12 cellular contexts compared by ENCODE assay signal in the genomic region with DNA sequence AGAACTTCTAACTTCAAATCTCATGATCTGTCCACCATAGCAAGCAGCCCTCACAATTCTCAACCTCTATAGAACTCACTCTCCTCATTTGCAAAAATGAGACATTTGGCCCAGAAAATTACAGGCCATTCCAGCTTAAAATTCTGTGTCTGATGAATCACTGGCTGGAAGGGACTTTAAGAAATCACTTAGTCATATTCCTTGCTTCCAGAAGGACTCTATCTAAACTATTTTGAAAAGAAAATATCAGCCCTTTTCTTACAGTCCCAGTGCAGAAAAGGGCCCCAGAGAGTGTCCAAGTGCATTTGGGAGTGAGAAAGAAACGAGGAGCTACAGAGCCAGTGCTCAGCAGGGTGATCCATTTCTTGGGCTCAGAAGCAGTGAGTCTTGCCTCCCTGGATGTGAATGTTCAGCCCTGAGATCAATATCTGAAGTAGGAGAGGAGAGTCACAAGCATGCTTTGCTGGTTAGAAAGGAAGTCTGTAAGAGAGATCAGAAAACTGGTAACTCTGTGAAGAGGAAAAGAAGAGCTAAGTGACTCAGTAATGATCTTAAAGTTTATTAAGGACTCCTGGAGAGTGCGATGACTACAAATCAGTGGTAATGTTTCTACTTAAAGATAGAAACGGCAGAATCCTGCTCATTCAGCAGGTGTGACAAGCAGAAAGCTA.
DNase-seq lines count a peak whose midpoint lies in the region; ATAC-seq and TF ChIP-seq lines count a peak whose summit lies in the region.
"Had no signal": no experiment of that assay in that cellular context is flagged by ENCODE, and none has a peak within 500 bp of the region (broad histone marks: within the 10 kb centered on the region; RNA-seq: fewer than 3 reads in every experiment).

No MANE protein-coding gene starts in this region.

- H4K5ac ChIP-seq in H9 (ENCODE audit: insufficient read length, low read depth, low read length), result no peak overlapping the region

- peaks cover 7% of the 10 kb centered on the region for H3K23me2 ChIP-seq in H9 (ENCODE audit: insufficient read length, low read depth, low read length, poor library complexity, severe bottlenecking)

- TF ChIP-seq CTCF in HEK293 (tag by site-specific recombination; IDR thresholded peaks at IDR 0.05), result no peak
- TF ChIP-seq CTCF in choroid plexus epithelial cell (conservative IDR thresholded peaks at IDR 0.05; ENCODE audit: low read depth, low read length), result no peak
- no peak for TF ChIP-seq CTCF in stomach (IDR thresholded peaks at IDR 0.05)
- no peak for TF ChIP-seq CTCF in H9 (conservative IDR thresholded peaks at IDR 0.05)

- no peak overlapping the region for H3K27ac Mint-ChIP-seq in H9

- H3K56ac ChIP-seq in H9 (ENCODE audit: insufficient read length, low read depth, low read length), result no peak overlapping the region

- H3K79me2 ChIP-seq in H9 (ENCODE audit: insufficient read depth, low read length), result no peaks in the 10 kb centered on the region; the same call in 1 of the 2 replicates

- H3K4me2 ChIP-seq in H9 (ENCODE audit: insufficient read depth, insufficient read length, low read length), result no peak overlapping the region

- H4K8ac ChIP-seq in H9 (replicated peaks; ENCODE audit: insufficient read length, low read depth, low read length), result no peak overlapping the region

- H3K4me3 Mint-ChIP-seq in H9, result no peak overlapping the region

- H2BK12ac ChIP-seq in H9 (ENCODE audit: insufficient read length, low read depth, low read length), result no peak overlapping the region

- no peaks in the 10 kb centered on the region; a peak in 1 of 7 replicates for H3K36me3 Mint-ChIP-seq in H9 (ENCODE audit: insufficient read depth in 1 of 3, low read depth in 3 of 3)

- H3K27ac ChIP-seq in HEK293 (ENCODE audit: extremely low read depth, low read depth, low read length) (no peak overlapping the region), stomach (peak overlapping the region; percentile 38 to 75 (median 58)), H9 (ENCODE audit: insufficient read length, low read depth, low read length) (no peak overlapping the region)
- H3K27ac ChIP-seq: VCaP had no signal

- DNase-seq in choroid plexus epithelial cell (ENCODE audit: low read depth) (peak; percentile 83), kidney tubule cell (ENCODE audit: low spot score) (peak; percentile 81), stomach (no peak), NCI-H345 (lab: John Stamatoyannopoulos, UW) (no peak), H9 (no peak)
- no peak for DNase-seq in stimulated activated CD4-positive, alpha-beta T cell treated with anti-CD3 and anti-CD28 coated beads, Interleukin-2, amount 100 ng/mL, for 48 hours
- DNase-seq: activated effector memory CD4-positive, alpha-beta T cell treated with Interleukin-2 at 50 U/mL for 16 hours; NCI-H69 had no signal

- no peak overlapping the region for H3K14ac ChIP-seq in H9 (ENCODE audit: insufficient read depth, low read length)

- H2BK15ac ChIP-seq in H9 (ENCODE audit: low read depth, low read length), result no peak overlapping the region

- no peak overlapping the region for H3K23ac ChIP-seq in H9 (ENCODE audit: insufficient read length, low read depth, low read length)

- H3K9me3 Mint-ChIP-seq in H9, result no peaks in the 10 kb centered on the region

- H4K20me1 ChIP-seq in H9 (ENCODE audit: control insufficient read depth, insufficient read depth, insufficient read length), result no peaks in the 10 kb centered on the region

- H3K4me1 ChIP-seq in HEK293 (ENCODE audit: control insufficient read depth, insufficient read depth, low read length) (peaks cover 19% of the 10 kb centered on the region), stomach (peaks cover 10 to 38% (median 30%) of the 10 kb centered on the region in 4 donors), H9 (ENCODE audit: insufficient read depth, low read length) (no peaks in the 10 kb centered on the region)

- H2AK5ac ChIP-seq in H9 (ENCODE audit: insufficient read length, low read length), result no peak overlapping the region

- intact Hi-C loops in stomach (cut with DNase I; ENCODE audit: low total_unique reads), result no loop called here

- H3T11ph ChIP-seq in H9 (ENCODE audit: low read length), result no peak overlapping the region

- H2AFZ ChIP-seq in H9 (ENCODE audit: low read length), result no peak overlapping the region

- no peak overlapping the region for H2BK120ac ChIP-seq in H9 (ENCODE audit: low read depth, low read length, poor library complexity, severe bottlenecking)

- H3K27me3 Mint-ChIP-seq in H9 (ENCODE audit: low read depth), result peaks cover 9% of the 10 kb centered on the region

- no peak overlapping the region for H3K18ac ChIP-seq in H9 (ENCODE audit: insufficient read length, low read depth, low read length)

- TF ChIP-seq EP300 in stomach (IDR thresholded peaks at IDR 0.05), result no peak

- H3K9me3 ChIP-seq in HEK293 (ENCODE audit: control insufficient read depth, insufficient read depth, low read depth, low read length) (no peaks in the 10 kb centered on the region), stomach (no peaks in the 10 kb centered on the region), H9 (ENCODE audit: control insufficient read depth, low read depth, low read length) (no peaks in the 10 kb centered on the region)

- no peak for ATAC-seq in GM18505 (IDR thresholded peaks at IDR 0.05; ENCODE audit: unreplicated experiment)
- ATAC-seq: K562 had no signal

- H3K4ac ChIP-seq in H9 (ENCODE audit: low read depth, low read length), result no peak overlapping the region

- no peak overlapping the region for H3K4me3 ChIP-seq in HEK293 (ENCODE audit: low read depth, low read length)
- no peak overlapping the region for H3K4me3 ChIP-seq in choroid plexus epithelial cell (ENCODE audit: low read depth, low read length)
- no peak overlapping the region for H3K4me3 ChIP-seq in stomach
- H3K4me3 ChIP-seq: K562 had no signal

- no peak overlapping the region for H4K91ac ChIP-seq in H9 (ENCODE audit: insufficient read length, low read depth, low read length)

- H3K4me1 Mint-ChIP-seq in H9, result peaks cover 30 to 36% of the 10 kb centered on the region in 2 experiments

- H3K36me3 ChIP-seq in HEK293 (ENCODE audit: control insufficient read depth in 2 of 2, insufficient read depth in 1 of 2, low read length in 2 of 2) (no peaks in the 10 kb centered on the region), stomach (no peaks in the 10 kb centered on the region)

- TF ChIP-seq POLR2A in stomach (IDR thresholded peaks at IDR 0.05) (no peak), GM18505 (IDR thresholded peaks at IDR 0.05; ENCODE audit: borderline replicate concordance, extremely low read depth, insufficient read depth, insufficient read length) (no peak)

- WGBS in stomach, 5 donors, result 45 to 64% (median 59%) methylated on average over 3 of the region's 3 CpGs
- no CpG with 5 or more reads among the region's 3 CpGs for WGBS in H9 (ENCODE audit: extremely low coverage, insufficient read length, low lambda C conversion rate)

- CTCF ChIA-PET in HEK293 (lab: Yijun Ruan, JAX), result interaction anchor here (0.6 to 1.5 kb wide), 2 partner anchors 21 to 50 kb away, joined by 4 to 5 read pairs; no protein-coding TSS in a partner anchor

- H3K27me3 ChIP-seq in stomach (peaks cover 0 to 14% (median 0%) of the 10 kb centered on the region in 3 donors), H9 (ENCODE audit: insufficient read depth, low read length) (no peaks in the 10 kb centered on the region; the same call in 1 of the 2 replicates)

- POLR2A ChIA-PET in HEK293 (lab: Yijun Ruan, JAX), result interaction anchor here (1.0 kb wide), 1 partner anchor 175 kb away, joined by 3 read pairs; no protein-coding TSS in a partner anchor

- no peak overlapping the region for H2BK20ac ChIP-seq in H9 (ENCODE audit: low read depth, low read length, poor library complexity, severe bottlenecking)

- no peak overlapping the region for H3K9ac ChIP-seq in H9 (ENCODE audit: extremely low read depth, insufficient read length, low read length)

- no peaks in the 10 kb centered on the region for H3K79me1 ChIP-seq in H9 (ENCODE audit: insufficient read depth, low read depth, low read length, poor library complexity, severe bottlenecking)

- no peak overlapping the region for H2BK5ac ChIP-seq in H9 (ENCODE audit: insufficient read length, low read length)

TF ChIP-seq in HEK293, 187 proteins besides CTCF, POLR2A, EP300 and RAD21:
- TF ChIP-seq ZNF677 (tag by site-specific recombination; IDR thresholded peaks at IDR 0.05) (peak; percentile 46; the same call in 1 of the 2 replicates), ZNF248 (tag by site-specific recombination; IDR thresholded peaks at IDR 0.05) (no peak)

Comparison
In these comparisons a context has a peak if more than half of its experiments do, and no peak if none do; other contexts are left out.
1. H3K27ac ChIP-seq: peak in stomach (5 of 5); none in HEK293 (single experiment) and H9 (single experiment).
2. DNase-seq: peak in choroid plexus epithelial cell (single experiment) and kidney tubule cell (single experiment); none in stomach (single experiment), stimulated activated CD4-positive, alpha-beta T cell treated with anti-CD3 and anti-CD28 coated beads, Interleukin-2, amount 100 ng/mL, for 48 hours (0 of 2), NCI-H345 (single experiment) and H9 (single experiment).